Comparison of ENCODE assay signal across 7 cellular contexts in the genomic region with DNA sequence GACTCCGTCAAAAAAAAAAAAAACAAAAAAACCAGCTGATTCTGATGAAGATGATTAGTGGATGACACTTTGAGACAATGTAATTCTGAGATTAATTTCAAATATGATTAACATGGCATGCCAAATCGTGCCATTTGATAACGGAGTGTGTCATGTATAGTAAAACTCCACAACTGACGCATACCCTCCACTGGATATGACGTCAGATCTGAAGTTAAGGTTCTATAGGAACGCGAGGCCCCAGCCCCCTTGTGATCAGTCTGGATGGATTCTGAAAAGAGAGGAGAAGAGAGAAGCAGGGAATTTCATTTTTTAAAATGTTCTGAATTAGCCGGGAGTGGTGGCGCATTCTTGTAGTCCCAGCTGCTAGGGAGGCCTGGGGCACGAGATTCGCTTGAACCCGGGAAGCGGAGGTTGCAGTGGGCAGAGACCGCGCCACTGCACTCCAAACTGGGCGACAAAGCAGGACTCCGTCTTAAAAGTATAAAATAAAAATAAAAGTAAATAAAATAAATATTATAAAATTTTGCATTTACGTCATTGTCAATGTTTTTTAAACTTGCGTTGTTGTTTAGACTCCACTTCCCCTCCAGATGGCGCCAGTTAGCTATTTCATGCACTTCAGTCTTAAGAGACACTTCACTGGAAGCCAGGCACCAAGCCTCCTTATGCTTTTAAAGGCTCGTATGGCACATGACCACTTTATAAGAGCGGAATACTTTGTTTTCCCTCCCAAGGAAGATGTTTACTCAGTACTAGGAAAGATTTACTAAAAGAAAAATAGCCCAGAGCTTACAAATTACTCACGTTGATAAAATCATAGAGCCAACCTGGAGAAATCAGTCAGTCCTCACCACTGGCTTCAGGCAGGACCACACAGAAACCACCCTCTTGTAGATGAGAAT.
DNase-seq lines count a peak whose midpoint lies in the region; ATAC-seq and TF ChIP-seq lines count a peak whose summit lies in the region.

No MANE protein-coding gene starts in this region.

- peak; percentile 77 for ATAC-seq in HG03432 (IDR thresholded peaks at IDR 0.05; ENCODE audit: unreplicated experiment)
- no peak for ATAC-seq in effector memory CD8-positive, alpha-beta T cell (replicated peaks)

- H3K4me1 Mint-ChIP-seq in effector memory CD8-positive, alpha-beta T cell (ENCODE audit: low read depth in 2 of 2), result no peaks in the 10 kb centered on the region

- H3K9me3 Mint-ChIP-seq in effector memory CD8-positive, alpha-beta T cell, result no peaks in the 10 kb centered on the region

- TF ChIP-seq CTCF in GM12874 (IDR thresholded peaks at IDR 0.05; ENCODE audit: insufficient read depth, low read depth, low read length), result peak; percentile 55

- H3K36me3 Mint-ChIP-seq in effector memory CD8-positive, alpha-beta T cell (ENCODE audit: insufficient read depth), result no peaks in the 10 kb centered on the region

- DNase-seq in NCI-H526 (lab: John Stamatoyannopoulos, UW), result peak; percentile 53 to 79
- DNase-seq in activated CD4-positive, alpha-beta T cell treated with anti-CD3 and anti-CD28 coated beads, Interleukin-2, amount 50 U/mL, for 4 hours, result peak; percentile 54
- peak; percentile 16 to 36 (median 32) for DNase-seq in effector memory CD8-positive, alpha-beta T cell
- DNase-seq in midbrain (lab: John Stamatoyannopoulos, UW), result peak; percentile 73
- DNase-seq in stimulated activated CD8-positive, alpha-beta memory T cell treated with anti-CD3 and anti-CD28 coated beads, Interleukin-7, amount 100 ng/mL, for 1 hour (ENCODE audit: low read depth in 2 of 2), result peak; percentile 7 to 22

- no peak overlapping the region for H3K27ac Mint-ChIP-seq in effector memory CD8-positive, alpha-beta T cell

- no peak overlapping the region for H3K4me3 Mint-ChIP-seq in effector memory CD8-positive, alpha-beta T cell

- peaks cover 32 to 35% of the 10 kb centered on the region in 2 donors for H3K27me3 Mint-ChIP-seq in effector memory CD8-positive, alpha-beta T cell

Comparison
In these comparisons a context has a peak if more than half of its experiments do, and no peak if none do; other contexts are left out.
1. DNase-seq: peak in every context shown above with its lines; median percentile 73 in midbrain; 66 in NCI-H526; 54 in activated CD4-positive, alpha-beta T cell treated with anti-CD3 and anti-CD28 coated beads, Interleukin-2, amount 50 U/mL, for 4 hours; 32 in effector memory CD8-positive, alpha-beta T cell; 14 in stimulated activated CD8-positive, alpha-beta memory T cell treated with anti-CD3 and anti-CD28 coated beads, Interleukin-7, amount 100 ng/mL, for 1 hour.